14 cellular contexts compared by ENCODE assay signal in genomic region chr5:81121836-81122235, GRCh38.
"Had no signal": no experiment of that assay in that cellular context is flagged by ENCODE, and none has a peak within 500 bp of the region (broad histone marks: within the 10 kb centered on the region; RNA-seq: fewer than 3 reads in every experiment).

No MANE protein-coding gene starts in this region.

- H3K9me3 ChIP-seq: breast epithelium, heart right ventricle, mucosa of descending colon, ovary, thyroid gland had no signal

- H3K4me1 ChIP-seq: breast epithelium had no signal

- ATAC-seq: esophagus mucosa; heart right ventricle; mucosa of descending colon; sciatic nerve; stimulated activated memory B cell treated with anti-CD40 and anti-IgM and Interleukin-4, amounts not matched to agents 10 μg/mL and 1 μg/mL and 100 μg/mL, for 72 hours had no signal

- H3K36me3 ChIP-seq: breast epithelium, ovary, thyroid gland had no signal

- H3K27me3 ChIP-seq: breast epithelium, heart right ventricle, ovary, thyroid gland had no signal

- H3K4me2 ChIP-seq: smooth muscle cell had no signal

- H3K4me3 ChIP-seq: breast epithelium, heart right ventricle, mucosa of descending colon, ovary, smooth muscle cell, thyroid gland had no signal

- H3K27ac ChIP-seq: breast epithelium, ovary, thyroid gland had no signal

- DNase-seq: activated CD4-positive, alpha-beta T cell treated with anti-CD3 and anti-CD28 coated beads, Interleukin-2, amount 50 U/mL, for 4 hours; activated naive CD8-positive, alpha-beta T cell treated with anti-CD3 and anti-CD28 coated beads for 36 hours; effector CD8-positive, alpha-beta T cell; heart right ventricle; mucosa of descending colon; naive B cell; ovary; stimulated activated CD4-positive, alpha-beta T cell treated with anti-CD3 and anti-CD28 coated beads, Interleukin-4, amount 100 ng/mL, for 4 hours; thyroid gland had no signal
